In genomic region chr1:155196103-155196892, GRCh38 we compare ENCODE assay signal across 9 cellular contexts. TPM values are rescaled to one million over a fixed set of nuclear protein-coding genes. Genes with fewer than 3 reads are reported as not detected.
A peak's percentile ranks its signal among the peaks of the same experiment; 100 is the strongest.
DNase-seq lines count a peak whose midpoint lies in the region; ATAC-seq lines count a peak whose summit lies in the region.
"Had no signal": no experiment of that assay in that cellular context is flagged by ENCODE, and none has a peak within 500 bp of the region (broad histone marks: within the 10 kb centered on the region; RNA-seq: fewer than 3 reads in every experiment).

No MANE protein-coding gene starts in this region.

- peak overlapping the region; percentile 72 for H3K4me3 Mint-ChIP-seq in activated T-cell treated with anti-CD3 and anti-CD28 coated beads, Interleukin-2, amount 50 U/mL, for 4 hours
- H3K4me3 Mint-ChIP-seq in activated naive CD8-positive, alpha-beta T cell treated with anti-CD3 and anti-CD28 coated beads, Interleukin-2, amount 50 U/mL, for 24 hours: peak overlapping the region; percentile 96

- H3K27ac ChIP-seq in subcutaneous abdominal adipose tissue (ENCODE audit: low read depth, low read length): peak overlapping the region; percentile 58

- no peak overlapping the region for H3K4me3 ChIP-seq in subcutaneous abdominal adipose tissue (ENCODE audit: low read depth in 1 of 5, low read length in 5 of 5)

- no peaks in the 10 kb centered on the region for H3K9me3 Mint-ChIP-seq in activated T-cell treated with anti-CD3 and anti-CD28 coated beads, Interleukin-2, amount 50 U/mL, for 4 hours
- H3K9me3 Mint-ChIP-seq in activated naive CD8-positive, alpha-beta T cell treated with anti-CD3 and anti-CD28 coated beads, Interleukin-2, amount 50 U/mL, for 24 hours: no peaks in the 10 kb centered on the region

- peaks cover 28% of the 10 kb centered on the region for H3K4me1 Mint-ChIP-seq in activated T-cell treated with anti-CD3 and anti-CD28 coated beads, Interleukin-2, amount 50 U/mL, for 4 hours (ENCODE audit: low read depth)
- H3K4me1 Mint-ChIP-seq in activated naive CD8-positive, alpha-beta T cell treated with anti-CD3 and anti-CD28 coated beads, Interleukin-2, amount 50 U/mL, for 24 hours: peaks cover 36% of the 10 kb centered on the region

- no peaks in the 10 kb centered on the region for H3K27me3 Mint-ChIP-seq in activated T-cell treated with anti-CD3 and anti-CD28 coated beads, Interleukin-2, amount 50 U/mL, for 4 hours (ENCODE audit: low read depth)
- H3K27me3 Mint-ChIP-seq in activated naive CD8-positive, alpha-beta T cell treated with anti-CD3 and anti-CD28 coated beads, Interleukin-2, amount 50 U/mL, for 24 hours: no peaks in the 10 kb centered on the region

- no peak overlapping the region for H3K9ac ChIP-seq in subcutaneous abdominal adipose tissue (ENCODE audit: low read length in 5 of 5)

- no peak for ATAC-seq in activated T-cell treated with anti-CD3 and anti-CD28 coated beads, Interleukin-2, amount 50 U/mL, for 4 hours
- no peak for ATAC-seq in activated naive CD8-positive, alpha-beta T cell treated with anti-CD3 and anti-CD28 coated beads, Interleukin-2, amount 50 U/mL, for 24 hours
- no peak for ATAC-seq in left colon

- H3K4me1 ChIP-seq in subcutaneous abdominal adipose tissue (ENCODE audit: control insufficient read depth in 5 of 5, insufficient read depth in 5 of 5, low read length in 5 of 5): peaks cover 6 to 46% (median 38%) of the 10 kb centered on the region in 5 donors

- intact Hi-C loops in left colon (cut with DNase I, micrococcal nuclease): no loop called here

- no peaks in the 10 kb centered on the region for H3K27me3 ChIP-seq in subcutaneous abdominal adipose tissue (ENCODE audit: control insufficient read depth in 5 of 5, insufficient read depth in 4 of 5, low read length in 5 of 5)

- no peaks in the 10 kb centered on the region for H3K36me3 Mint-ChIP-seq in activated T-cell treated with anti-CD3 and anti-CD28 coated beads, Interleukin-2, amount 50 U/mL, for 4 hours (ENCODE audit: insufficient read depth)
- peaks cover 11% of the 10 kb centered on the region for H3K36me3 Mint-ChIP-seq in activated naive CD8-positive, alpha-beta T cell treated with anti-CD3 and anti-CD28 coated beads, Interleukin-2, amount 50 U/mL, for 24 hours (ENCODE audit: low read depth)

- peak overlapping the region; percentile 73 for H3K27ac Mint-ChIP-seq in activated naive CD8-positive, alpha-beta T cell treated with anti-CD3 and anti-CD28 coated beads, Interleukin-2, amount 50 U/mL, for 24 hours

- no peak for DNase-seq in activated T-cell treated with anti-CD3 and anti-CD28 coated beads, Interleukin-2, amount 50 U/mL, for 4 hours
- DNase-seq in activated T-cell treated with anti-CD3 and anti-CD28 coated beads for 4 hours (no peak), iPS-NIHi11 (ENCODE audit: low spot score) (peak; percentile 84), left colon (no peak), NCI-H774 (lab: John Stamatoyannopoulos, UW) (no peak), ACHN (no peak)
- DNase-seq in activated naive CD8-positive, alpha-beta T cell treated with anti-CD3 and anti-CD28 coated beads, Interleukin-2, amount 50 U/mL, for 24 hours: no peak
- DNase-seq: kidney glomerular epithelial cell had no signal

- in situ Hi-C loops in ACHN (cut with HindIII; ENCODE audit: low pct_ligation_motif_present, low pct_unique_long_range_greater_than_20kb, low sequenced_read_pairs): no loop called here

- no peaks in the 10 kb centered on the region for H3K9me3 ChIP-seq in subcutaneous abdominal adipose tissue (ENCODE audit: control insufficient read depth in 5 of 5, low read length in 5 of 5)

- H3K36me3 ChIP-seq in subcutaneous abdominal adipose tissue (ENCODE audit: control insufficient read depth in 5 of 5, insufficient read depth in 5 of 5, low read length in 5 of 5): peaks cover 0 to 30% (median 25%) of the 10 kb centered on the region in 5 donors

RNA-seq across cellular contexts. Expression of gene THBS3, which starts 11.4 kb away (rescaled TPM):
- total RNA-seq in activated T-cell treated with anti-CD3 and anti-CD28 coated beads, Interleukin-2, amount 50 U/mL, for 4 hours: 1 to 10 TPM; 3.0 to 4.1 (median 3.7) TPM
- 10 to 100 TPM; 20.0 to 20.9 TPM for total RNA-seq in left colon

RNA-seq across cellular contexts. Expression of gene MTX1, which starts 12.2 kb away (rescaled TPM):
- total RNA-seq in activated T-cell treated with anti-CD3 and anti-CD28 coated beads, Interleukin-2, amount 50 U/mL, for 4 hours: 10 to 100 TPM; 77.4 to 88.6 (median 77.7) TPM
- 10 to 100 TPM; 36.3 to 46.4 TPM for total RNA-seq in left colon

RNA-seq across cellular contexts. Expression of gene TRIM46, which starts 22.6 kb away (rescaled TPM):
- total RNA-seq in activated T-cell treated with anti-CD3 and anti-CD28 coated beads, Interleukin-2, amount 50 U/mL, for 4 hours: 1 to 10 TPM; 3.5 to 4.4 (median 3.5) TPM
- under 1 TPM; 0.28 to 0.52 TPM for total RNA-seq in left colon

RNA-seq across cellular contexts. Expression of gene KRTCAP2, which starts 23.2 kb away (rescaled TPM):
- 100 to 1,000 TPM; 191 to 204 (median 193) TPM for total RNA-seq in activated T-cell treated with anti-CD3 and anti-CD28 coated beads, Interleukin-2, amount 50 U/mL, for 4 hours
- total RNA-seq in left colon: 100 to 1,000 TPM; 143 to 164 TPM

RNA-seq across cellular contexts. Expression of gene DPM3, which starts 56.0 kb away (rescaled TPM):
- total RNA-seq in activated T-cell treated with anti-CD3 and anti-CD28 coated beads, Interleukin-2, amount 50 U/mL, for 4 hours: 10 to 100 TPM; 28.2 to 39.2 (median 33.0) TPM
- total RNA-seq in left colon: 100 to 1,000 TPM in 1 of 2 donors, 10 to 100 TPM in 1; 93.9 to 131 TPM

Comparison
In these comparisons a context has a peak if more than half of its experiments do, and no peak if none do; other contexts are left out.
1. RNA of gene THBS3, which starts 11.4 kb away (total RNA-seq): 20.0 to 20.9 TPM in left colon; 3.0 to 4.1 TPM in activated T-cell treated with anti-CD3 and anti-CD28 coated beads, Interleukin-2, amount 50 U/mL, for 4 hours; every median in the first group is over 4 times any median in the second.